Comparison of ENCODE assay signal across 23 cellular contexts in genomic region chr16:47956881-47957280, GRCh38.
"Had no signal": no experiment of that assay in that cellular context is flagged by ENCODE, and none has a peak within 500 bp of the region (broad histone marks: within the 10 kb centered on the region; RNA-seq: fewer than 3 reads in every experiment).

No MANE protein-coding gene starts in this region.

- H3K36me3 ChIP-seq: ascending aorta, Peyer's patch, SJSA1 had no signal

- H3K27ac ChIP-seq: ascending aorta, body of pancreas, Peyer's patch, SJSA1 had no signal

- H3K27me3 ChIP-seq: ascending aorta, body of pancreas, Peyer's patch, SJSA1 had no signal

- DNase-seq: activated CD4-positive, alpha-beta T cell treated with anti-CD3 and anti-CD28 coated beads for 4 hours; activated CD8-positive, alpha-beta T cell treated with anti-CD3 and anti-CD28 coated beads for 36 hours; activated effector memory CD4-positive, alpha-beta T cell treated with anti-CD3 and anti-CD28 coated beads, Interleukin-2, amount 50 U/mL, for 16 hours; activated naive CD4-positive, alpha-beta T cell treated with Interleukin-2 at 50 U/mL for 16 hours; activated naive CD8-positive, alpha-beta T cell treated with anti-CD3 and anti-CD28 coated beads, Interleukin-2, amount 50 U/mL, for 24 hours; activated T-cell treated with anti-CD3 and anti-CD28 coated beads, Interleukin-2, amount 50 U/mL, for 4 hours; amniotic stem cell; body of pancreas; MM.1S; NCI-H1105; NCI-H1436; NCI-H1694 treated with DMSO at 0.1 percent for 48 hours; NCI-H2029 treated with DMSO at 0.1 percent for 48 hours; NCI-H2171; NCI-H510A treated with DMSO at 0.1 percent for 48 hours; NCI-H69; NK-92 treated with Interleukin-12 subunit alpha and Interleukin-12 subunit beta, amount 100 ng/mL, for 24 hours; Peyer's patch; SHP77 had no signal

- ATAC-seq: activated CD4-positive, CD25-positive, alpha-beta regulatory T cell treated with anti-CD3 and anti-CD28 coated beads, Interleukin-2, amount 50 U/mL, for 24 hours; activated CD8-positive, alpha-beta T cell treated with anti-CD3 and anti-CD28 coated beads for 36 hours; activated naive CD4-positive, alpha-beta T cell treated with anti-CD3 and anti-CD28 coated beads, Interleukin-2, amount 50 U/mL, for 72 hours; activated naive CD8-positive, alpha-beta T cell treated with anti-CD3 and anti-CD28 coated beads, Interleukin-2, amount 50 U/mL, for 24 hours; activated T-cell treated with anti-CD3 and anti-CD28 coated beads, Interleukin-2, amount 50 U/mL, for 4 hours; body of pancreas had no signal

- H3K4me3 ChIP-seq: ascending aorta, body of pancreas, Peyer's patch, SJSA1 had no signal

- H3K9me3 ChIP-seq: ascending aorta, body of pancreas, Peyer's patch, SJSA1 had no signal
